8 cellular contexts compared by ENCODE assay signal in genomic region chrX:120213438-120214265, GRCh38. TPM values are rescaled to one million over a fixed set of nuclear protein-coding genes. Genes with fewer than 3 reads are reported as not detected.
DNase-seq lines count a peak whose midpoint lies in the region; ATAC-seq lines count a peak whose summit lies in the region.

No MANE protein-coding gene starts in this region.

- no peak overlapping the region for H3K27ac Mint-ChIP-seq in activated CD8-positive, alpha-beta T cell treated with anti-CD3 and anti-CD28 coated beads, Interleukin-2, amount 10 ng/mL, durations not matched to agents 7 days and 5 days

- CTCF ChIA-PET in activated CD8-positive, alpha-beta T cell treated with anti-CD3 and anti-CD28 coated beads, Interleukin-2, amount 10 ng/mL, durations not matched to agents 7 days and 5 days (lab: Charles Lee): interaction anchor here (0.5 to 2.3 kb wide), 22 partner anchors 9 to 266 kb away, joined by 3 to 23 read pairs (median 4); no protein-coding TSS in a partner anchor

- H3K4me1 Mint-ChIP-seq in activated CD8-positive, alpha-beta T cell treated with anti-CD3 and anti-CD28 coated beads, Interleukin-2, amount 10 ng/mL, durations not matched to agents 7 days and 5 days (ENCODE audit: low read depth): no peaks in the 10 kb centered on the region

- no peaks in the 10 kb centered on the region for H3K9me3 Mint-ChIP-seq in activated CD8-positive, alpha-beta T cell treated with anti-CD3 and anti-CD28 coated beads, Interleukin-2, amount 10 ng/mL, durations not matched to agents 7 days and 5 days (ENCODE audit: insufficient read depth)

- H3K9me3 ChIP-seq in effector memory CD4-positive, alpha-beta T cell (ENCODE audit: control insufficient read depth, low read length): no peaks in the 10 kb centered on the region

- no peak overlapping the region for H3K4me3 ChIP-seq in effector memory CD4-positive, alpha-beta T cell (ENCODE audit: insufficient read depth, low read depth, low read length, poor library complexity, severe bottlenecking)

- peak; percentile 55 for DNase-seq in activated gamma-delta T cell treated with Interleukin-2 at 50 U/mL for 16 hours
- no peak for DNase-seq in activated gamma-delta T cell (lab: John Stamatoyannopoulos, UW)
- peak; percentile 19 to 68 for DNase-seq in NCI-H526 (lab: John Stamatoyannopoulos, UW)
- peak; percentile 68 for DNase-seq in activated CD8-positive, alpha-beta T cell treated with anti-CD3 and anti-CD28 coated beads, Interleukin-2, amount 10 ng/mL, durations not matched to agents 7 days and 5 days
- DNase-seq in effector memory CD4-positive, alpha-beta T cell: peak; percentile 2 to 24 (median 9)
- DNase-seq in middle frontal gyrus (ENCODE audit: extremely low spot score, low spot score): peak; percentile 6
- peak; percentile 11 to 20 for DNase-seq in stimulated activated CD8-positive, alpha-beta memory T cell treated with anti-CD3 and anti-CD28 coated beads, Interleukin-7, amount 100 ng/mL, for 4 hours (ENCODE audit: low read depth in 2 of 2)

- POLR2A ChIA-PET in activated CD8-positive, alpha-beta T cell treated with anti-CD3 and anti-CD28 coated beads, Interleukin-2, amount 10 ng/mL, durations not matched to agents 7 days and 5 days (lab: Charles Lee): no interaction called here

- peak; percentile 66 for ATAC-seq in HG03025 (IDR thresholded peaks at IDR 0.05; ENCODE audit: low FRiP score, unreplicated experiment)
- ATAC-seq in activated CD8-positive, alpha-beta T cell treated with anti-CD3 and anti-CD28 coated beads, Interleukin-2, amount 10 ng/mL, durations not matched to agents 7 days and 5 days: peak; percentile 73

- no peaks in the 10 kb centered on the region for H3K36me3 Mint-ChIP-seq in activated CD8-positive, alpha-beta T cell treated with anti-CD3 and anti-CD28 coated beads, Interleukin-2, amount 10 ng/mL, durations not matched to agents 7 days and 5 days (ENCODE audit: low read depth)

- H3K27ac ChIP-seq in effector memory CD4-positive, alpha-beta T cell (ENCODE audit: insufficient read depth, low read length, poor library complexity, severe bottlenecking): no peak overlapping the region

- H3K36me3 ChIP-seq in effector memory CD4-positive, alpha-beta T cell (ENCODE audit: control insufficient read depth, insufficient read depth, low read length): no peaks in the 10 kb centered on the region

- no peaks in the 10 kb centered on the region for H3K27me3 Mint-ChIP-seq in activated CD8-positive, alpha-beta T cell treated with anti-CD3 and anti-CD28 coated beads, Interleukin-2, amount 10 ng/mL, durations not matched to agents 7 days and 5 days (ENCODE audit: low read depth)

- no peaks in the 10 kb centered on the region for H3K27me3 ChIP-seq in effector memory CD4-positive, alpha-beta T cell (replicated peaks; ENCODE audit: control insufficient read depth, insufficient read depth, low read length, poor library complexity, severe bottlenecking)

- no peak overlapping the region for H3K4me3 Mint-ChIP-seq in activated CD8-positive, alpha-beta T cell treated with anti-CD3 and anti-CD28 coated beads, Interleukin-2, amount 10 ng/mL, durations not matched to agents 7 days and 5 days

- no peaks in the 10 kb centered on the region for H3K4me1 ChIP-seq in effector memory CD4-positive, alpha-beta T cell (ENCODE audit: control insufficient read depth, insufficient read depth, low read length, poor library complexity, severe bottlenecking)

RNA-seq across cellular contexts. Expression of gene ZBTB33, which starts 37.0 kb away (rescaled TPM):
- total RNA-seq in activated CD8-positive, alpha-beta T cell treated with anti-CD3 and anti-CD28 coated beads, Interleukin-2, amount 10 ng/mL, durations not matched to agents 7 days and 5 days: 10 to 100 TPM; 11.5 to 12.9 TPM

RNA-seq across cellular contexts. Expression of gene RHOXF2, which starts 55.2 kb away (rescaled TPM):
- total RNA-seq in activated CD8-positive, alpha-beta T cell treated with anti-CD3 and anti-CD28 coated beads, Interleukin-2, amount 10 ng/mL, durations not matched to agents 7 days and 5 days: not detected
